8 cellular contexts compared by ENCODE assay signal in the genomic region with DNA sequence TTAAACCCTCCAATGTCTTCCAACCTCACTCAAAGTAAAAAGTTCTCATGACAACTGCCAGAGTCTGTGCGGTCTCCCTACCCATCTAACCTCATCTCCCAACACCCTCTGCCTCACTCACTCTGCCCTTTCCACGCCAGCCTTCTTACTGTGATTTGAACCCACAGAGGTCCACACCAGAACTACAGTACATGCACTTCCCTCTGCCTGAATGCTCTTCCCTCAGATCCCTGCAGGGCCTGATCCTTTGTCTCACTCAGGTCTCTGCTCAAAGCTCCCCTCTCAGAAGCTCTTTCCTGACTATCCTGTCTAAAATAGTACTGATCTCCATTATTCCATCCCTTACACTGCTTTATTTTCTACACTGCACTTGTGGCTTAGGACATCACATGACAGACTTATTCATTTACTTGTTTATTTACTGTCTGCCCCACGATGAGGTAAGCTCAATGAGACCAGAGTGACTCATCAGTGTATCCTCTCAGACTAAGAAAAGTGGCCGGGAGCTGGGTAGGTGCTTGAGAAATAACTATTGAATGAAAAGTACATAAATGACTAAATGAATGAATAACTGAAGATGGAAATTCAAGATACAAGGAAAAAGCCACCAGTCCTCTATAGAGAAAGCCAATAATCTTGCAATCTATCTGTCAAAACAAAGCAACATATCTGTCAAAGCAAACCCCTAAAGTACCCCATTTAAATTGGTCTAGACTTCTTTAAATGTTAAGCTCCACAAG. TPM values are rescaled to one million over a fixed set of nuclear protein-coding genes. Genes with fewer than 3 reads are reported as not detected.
DNase-seq lines count a peak whose midpoint lies in the region; ATAC-seq and TF ChIP-seq lines count a peak whose summit lies in the region.

No MANE protein-coding gene starts in this region.

- peak in 1 of 3 donors; percentile 73 for DNase-seq in CD4-positive, CD25-positive, alpha-beta regulatory T cell
- DNase-seq in NOMO-1 treated with DMSO at 0.1 percent for 48 hours (lab: John Stamatoyannopoulos, UW; ENCODE audit: unreplicated experiment) (peak; percentile 57), cardiac fibroblast (ENCODE audit: low read depth in 2 of 2) (peak; percentile 84 to 98), myocyte (ENCODE audit: low read depth) (peak; percentile 92), nephron progenitor cell (no peak), progenitor cell of endocrine pancreas (ENCODE audit: low spot score, unreplicated experiment) (no peak)

- peak overlapping the region; percentile 42 to 80 (median 63) for H3K27ac Mint-ChIP-seq in CD4-positive, CD25-positive, alpha-beta regulatory T cell
- H3K27ac Mint-ChIP-seq in nephron progenitor cell, result no peak overlapping the region
- H3K27ac Mint-ChIP-seq in progenitor cell of endocrine pancreas, result no peak overlapping the region

- no peak overlapping the region for H3K4me3 Mint-ChIP-seq in CD4-positive, CD25-positive, alpha-beta regulatory T cell
- no peak overlapping the region for H3K4me3 Mint-ChIP-seq in nephron progenitor cell
- no peak overlapping the region for H3K4me3 Mint-ChIP-seq in progenitor cell of endocrine pancreas (ENCODE audit: low read depth)

- no peaks in the 10 kb centered on the region for H3K27me3 Mint-ChIP-seq in CD4-positive, CD25-positive, alpha-beta regulatory T cell
- H3K27me3 Mint-ChIP-seq in nephron progenitor cell (ENCODE audit: low read depth, poor library complexity), result no peaks in the 10 kb centered on the region
- H3K27me3 Mint-ChIP-seq in progenitor cell of endocrine pancreas, result no peaks in the 10 kb centered on the region

- peaks cover 15% of the 10 kb centered on the region for H3K36me3 Mint-ChIP-seq in CD4-positive, CD25-positive, alpha-beta regulatory T cell
- H3K36me3 Mint-ChIP-seq in nephron progenitor cell (ENCODE audit: low read depth) (peaks cover 23% of the 10 kb centered on the region), progenitor cell of endocrine pancreas (ENCODE audit: insufficient read depth) (peaks cover 6% of the 10 kb centered on the region)

- no peaks in the 10 kb centered on the region for H3K27me3 ChIP-seq in CD4-positive, CD25-positive, alpha-beta regulatory T cell (ENCODE audit: control insufficient read depth, insufficient read depth, low read length)

- H3K4me1 Mint-ChIP-seq in CD4-positive, CD25-positive, alpha-beta regulatory T cell, result peaks cover 5 to 10% (median 7%) of the 10 kb centered on the region in 4 donors
- H3K4me1 Mint-ChIP-seq in nephron progenitor cell (peaks cover 32% of the 10 kb centered on the region), progenitor cell of endocrine pancreas (ENCODE audit: low read depth) (no peaks in the 10 kb centered on the region)

- ATAC-seq in CD4-positive, CD25-positive, alpha-beta regulatory T cell (ENCODE audit: low read depth in 2 of 2), result peak; percentile 66 to 71
- peak; percentile 50 for ATAC-seq in GM21786 (IDR thresholded peaks at IDR 0.05; ENCODE audit: unreplicated experiment)
- no peak for ATAC-seq in GM21737 (IDR thresholded peaks at IDR 0.05; ENCODE audit: unreplicated experiment)

- no peaks in the 10 kb centered on the region for H3K4me1 ChIP-seq in CD4-positive, CD25-positive, alpha-beta regulatory T cell (ENCODE audit: control insufficient read depth, insufficient read depth, low read length, poor library complexity, severe bottlenecking)

- no peak overlapping the region for H3K4me3 ChIP-seq in CD4-positive, CD25-positive, alpha-beta regulatory T cell (ENCODE audit: low read depth, low read length)
- H3K4me3 ChIP-seq in cardiac fibroblast (replicated peaks in 1 of 2; ENCODE audit: low read depth in 2 of 2, low read length in 2 of 2), result no peak overlapping the region

- H3K9me3 ChIP-seq in CD4-positive, CD25-positive, alpha-beta regulatory T cell (ENCODE audit: control insufficient read depth in 2 of 2, low read length in 2 of 2), result no peaks in the 10 kb centered on the region

- TF ChIP-seq CTCF in cardiac fibroblast (IDR thresholded peaks at IDR 0.05; ENCODE audit: low read depth, low read length) (no peak), nephron progenitor cell (IDR thresholded peaks at IDR 0.05) (no peak), progenitor cell of endocrine pancreas (IDR thresholded peaks at IDR 0.05; ENCODE audit: unreplicated experiment) (no peak)

- H3K36me3 ChIP-seq in CD4-positive, CD25-positive, alpha-beta regulatory T cell (ENCODE audit: control insufficient read depth, insufficient read depth, low read length), result no peaks in the 10 kb centered on the region

- no peaks in the 10 kb centered on the region for H3K9me3 Mint-ChIP-seq in CD4-positive, CD25-positive, alpha-beta regulatory T cell
- H3K9me3 Mint-ChIP-seq in nephron progenitor cell, result no peaks in the 10 kb centered on the region
- H3K9me3 Mint-ChIP-seq in progenitor cell of endocrine pancreas (ENCODE audit: low read depth), result no peaks in the 10 kb centered on the region

- H3K27ac ChIP-seq in CD4-positive, CD25-positive, alpha-beta regulatory T cell (ENCODE audit: insufficient read depth, low read length, poor library complexity, severe bottlenecking), result no peak overlapping the region

RNA-seq across cellular contexts. Expression of gene POMT2, which starts 17.1 kb away (rescaled TPM):
- total RNA-seq in CD4-positive, CD25-positive, alpha-beta regulatory T cell, result 11.3 TPM
- 1 to 10 TPM in 3 of 4 donors, under 1 TPM in 1; 0.53 to 2.4 (median 1.4) TPM for polyA plus RNA-seq in CD4-positive, CD25-positive, alpha-beta regulatory T cell
- total RNA-seq in myocyte (15.9 and 17.6 TPM in 2 replicates), progenitor cell of endocrine pancreas (65.5 and 66.9 TPM in 2 replicates)
- 29.4 TPM for polyA plus RNA-seq in myocyte (2012)

RNA-seq across cellular contexts. Expression of gene GSTZ1, which starts 17.2 kb away (rescaled TPM):
- total RNA-seq in CD4-positive, CD25-positive, alpha-beta regulatory T cell, result 5.2 TPM
- polyA plus RNA-seq in CD4-positive, CD25-positive, alpha-beta regulatory T cell, result 10 to 100 TPM in 1 of 4 donors, 1 to 10 TPM in 3; 5.5 to 10.0 (median 9.1) TPM
- 35.1 and 40.1 TPM in 2 replicates for total RNA-seq in myocyte
- 22.0 TPM for polyA plus RNA-seq in myocyte (2012)
- total RNA-seq in progenitor cell of endocrine pancreas, result 29.0 and 31.2 TPM in 2 replicates

RNA-seq across cellular contexts. Expression of gene NGB, which starts 32.6 kb away (rescaled TPM):
- not detected for total RNA-seq in CD4-positive, CD25-positive, alpha-beta regulatory T cell
- not detected for polyA plus RNA-seq in CD4-positive, CD25-positive, alpha-beta regulatory T cell
- total RNA-seq in myocyte (not detected in 2 replicates), progenitor cell of endocrine pancreas (not detected in 2 replicates)
- polyA plus RNA-seq in myocyte (2012), result not detected

Comparison
In these comparisons a context has a peak if more than half of its experiments do, and no peak if none do; other contexts are left out.
1. DNase-seq: peak in NOMO-1 treated with DMSO at 0.1 percent for 48 hours (single experiment), cardiac fibroblast (2 of 2) and myocyte (single experiment); none in nephron progenitor cell (single experiment) and progenitor cell of endocrine pancreas (single experiment).
2. H3K27ac Mint-ChIP-seq: peak in CD4-positive, CD25-positive, alpha-beta regulatory T cell (3 of 3); none in nephron progenitor cell (single experiment) and progenitor cell of endocrine pancreas (single experiment).